In the genomic region with DNA sequence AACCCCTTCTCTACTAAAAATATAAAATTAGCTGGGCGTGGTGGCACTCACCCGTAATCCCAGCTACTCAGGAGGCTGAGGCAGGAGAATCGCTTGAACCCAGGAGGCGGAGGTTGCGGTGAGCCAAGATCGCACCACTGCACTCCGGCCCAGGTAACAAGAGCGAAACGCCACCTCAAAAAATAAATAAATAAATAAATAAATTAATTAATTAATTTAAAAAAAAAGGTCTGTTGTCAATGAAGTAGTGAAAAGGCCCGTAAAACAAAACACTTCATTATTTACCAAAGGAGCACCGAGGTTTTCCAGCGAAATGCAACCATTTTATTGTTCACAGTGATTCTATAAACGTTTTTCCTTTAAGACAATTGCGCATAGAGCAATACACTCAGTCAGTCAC, we compare ENCODE assay signal across 1 cellular context.
TF ChIP-seq lines count a peak whose summit lies in the region.

No MANE protein-coding gene starts in this region.

TF ChIP-seq in HEK293, 187 proteins besides CTCF, POLR2A, EP300 and RAD21 (continued from another document):
- TF ChIP-seq ZNF394 (tag by site-specific recombination; IDR thresholded peaks at IDR 0.05; ENCODE audit: borderline replicate concordance) = peak; percentile 74; the same call in 1 of the 2 replicates
- peak; percentile 35; the same call in 1 of the 2 replicates for TF ChIP-seq ZNF623 (tag by site-specific recombination; IDR thresholded peaks at IDR 0.05)
- TF ChIP-seq ZNF140 (tag by site-specific recombination; IDR thresholded peaks at IDR 0.05) = 0 out of 2 replicates have a peak, but pooled peaks have one; percentile 29
- TF ChIP-seq, protein P1, sequence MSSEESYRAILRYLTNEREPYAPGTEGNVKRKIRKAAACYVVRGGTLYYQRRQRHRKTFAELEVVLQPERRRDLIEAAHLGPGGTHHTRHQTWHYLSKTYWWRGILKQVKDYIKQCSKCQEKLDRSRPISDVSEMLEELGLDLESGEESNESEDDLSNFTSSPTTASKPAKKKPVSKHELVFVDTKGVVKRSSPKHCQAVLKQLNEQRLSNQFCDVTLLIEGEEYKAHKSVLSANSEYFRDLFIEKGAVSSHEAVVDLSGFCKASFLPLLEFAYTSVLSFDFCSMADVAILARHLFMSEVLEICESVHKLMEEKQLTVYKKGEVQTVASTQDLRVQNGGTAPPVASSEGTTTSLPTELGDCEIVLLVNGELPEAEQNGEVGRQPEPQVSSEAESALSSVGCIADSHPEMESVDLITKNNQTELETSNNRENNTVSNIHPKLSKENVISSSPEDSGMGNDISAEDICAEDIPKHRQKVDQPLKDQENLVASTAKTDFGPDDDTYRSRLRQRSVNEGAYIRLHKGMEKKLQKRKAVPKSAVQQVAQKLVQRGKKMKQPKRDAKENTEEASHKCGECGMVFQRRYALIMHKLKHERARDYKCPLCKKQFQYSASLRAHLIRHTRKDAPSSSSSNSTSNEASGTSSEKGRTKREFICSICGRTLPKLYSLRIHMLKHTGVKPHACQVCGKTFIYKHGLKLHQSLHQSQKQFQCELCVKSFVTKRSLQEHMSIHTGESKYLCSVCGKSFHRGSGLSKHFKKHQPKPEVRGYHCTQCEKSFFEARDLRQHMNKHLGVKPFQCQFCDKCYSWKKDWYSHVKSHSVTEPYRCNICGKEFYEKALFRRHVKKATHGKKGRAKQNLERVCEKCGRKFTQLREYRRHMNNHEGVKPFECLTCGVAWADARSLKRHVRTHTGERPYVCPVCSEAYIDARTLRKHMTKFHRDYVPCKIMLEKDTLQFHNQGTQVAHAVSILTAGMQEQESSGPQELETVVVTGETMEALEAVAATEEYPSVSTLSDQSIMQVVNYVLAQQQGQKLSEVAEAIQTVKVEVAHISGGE (tag by site-specific recombination; conservative IDR thresholded peaks at IDR 0.05; ENCODE audit: low read depth) = peak; percentile 42; the same call in 1 of the 2 replicates
